38 cellular contexts compared by ENCODE assay signal in the genomic region with DNA sequence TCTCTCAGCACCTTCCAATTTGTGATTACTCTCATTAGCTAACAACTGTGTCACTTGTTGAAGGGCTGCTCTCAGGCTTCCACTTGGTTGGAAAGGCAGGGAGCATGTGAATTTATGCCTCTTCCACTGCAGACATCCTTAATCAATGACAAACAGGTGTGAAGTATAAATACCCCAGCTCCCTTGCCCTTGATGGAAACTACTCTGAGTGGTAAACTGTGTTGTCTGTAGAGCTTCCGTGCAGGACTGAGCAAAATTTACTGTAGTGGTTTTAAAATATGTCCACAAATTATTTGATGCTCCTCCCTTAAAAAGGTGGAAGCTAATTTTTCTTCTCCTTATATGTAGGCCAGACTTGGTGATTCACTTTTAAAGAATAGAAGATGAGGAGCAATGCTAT.
"Had no signal": no experiment of that assay in that cellular context is flagged by ENCODE, and none has a peak within 500 bp of the region (broad histone marks: within the 10 kb centered on the region; RNA-seq: fewer than 3 reads in every experiment).

No MANE protein-coding gene starts in this region.

- H3K4me3 Mint-ChIP-seq: activated naive CD4-positive, alpha-beta T cell treated with anti-CD3 and anti-CD28 coated beads for 36 hours; activated naive CD4-positive, alpha-beta T cell treated with anti-CD3 and anti-CD28 coated beads, Interleukin-2, amount 10 ng/mL, durations not matched to agents 7 days and 5 days; activated naive CD4-positive, alpha-beta T cell treated with anti-CD3 and anti-CD28 coated beads, Interleukin-2, amount 50 U/mL, for 24 hours; activated naive CD8-positive, alpha-beta T cell; activated naive CD8-positive, alpha-beta T cell treated with anti-CD3 and anti-CD28 coated beads for 36 hours; activated naive CD8-positive, alpha-beta T cell treated with anti-CD3 and anti-CD28 coated beads, Interleukin-2, amount 10 ng/mL, durations not matched to agents 7 days and 5 days; activated naive CD8-positive, alpha-beta T cell treated with anti-CD3 and anti-CD28 coated beads, Interleukin-2, amount 50 U/mL, for 24 hours; activated T-cell treated with anti-CD3 and anti-CD28 coated beads, Interleukin-2, amount 50 U/mL, for 24 hours; activated T-cell treated with anti-CD3 and anti-CD28 coated beads, Interleukin-2, amount 50 U/mL, for 4 hours; activated T-cell treated with anti-CD3 and anti-CD28 coated beads, Interleukin-2, amount 50 U/mL, for 72 hours; activated T-helper 1 cell treated with anti-CD3 and anti-CD28 coated beads, Interleukin-12 subunit alpha, Interleukin-12 subunit beta, Interleukin-2, Interleukin-4 antibody, amounts not matched to agents 30 ng/mL and 10 ng/mL and 1 ng/mL, durations not matched to agents 14 hours and 24 hours and 36 hours; activated T-helper 17 cell treated with anti-CD3 and anti-CD28 coated beads, Interleukin-2, amount 50 U/mL, for 72 hours; brain; central memory CD8-positive, alpha-beta T cell had no signal

- H3K4me3 ChIP-seq: adrenal gland, ascending aorta, body of pancreas, breast epithelium, cardiac muscle cell had no signal

- H3K36me3 Mint-ChIP-seq: activated naive CD4-positive, alpha-beta T cell treated with anti-CD3 and anti-CD28 coated beads, Interleukin-2, amount 10 ng/mL, durations not matched to agents 7 days and 5 days; activated naive CD4-positive, alpha-beta T cell treated with anti-CD3 and anti-CD28 coated beads, Interleukin-2, amount 50 U/mL, for 24 hours; activated naive CD8-positive, alpha-beta T cell; activated naive CD8-positive, alpha-beta T cell treated with anti-CD3 and anti-CD28 coated beads for 36 hours; activated naive CD8-positive, alpha-beta T cell treated with anti-CD3 and anti-CD28 coated beads, Interleukin-2, amount 10 ng/mL, durations not matched to agents 7 days and 5 days; brain had no signal

- H3K4me1 Mint-ChIP-seq: activated naive CD4-positive, alpha-beta T cell treated with anti-CD3 and anti-CD28 coated beads, Interleukin-2, amount 10 ng/mL, durations not matched to agents 7 days and 5 days; activated naive CD4-positive, alpha-beta T cell treated with anti-CD3 and anti-CD28 coated beads, Interleukin-2, amount 50 U/mL, for 24 hours; activated naive CD8-positive, alpha-beta T cell treated with anti-CD3 and anti-CD28 coated beads for 36 hours; activated naive CD8-positive, alpha-beta T cell treated with anti-CD3 and anti-CD28 coated beads, Interleukin-2, amount 10 ng/mL, durations not matched to agents 7 days and 5 days; activated naive CD8-positive, alpha-beta T cell treated with anti-CD3 and anti-CD28 coated beads, Interleukin-2, amount 50 U/mL, for 24 hours; activated T-helper 17 cell treated with anti-CD3 and anti-CD28 coated beads, Interleukin-2, amount 50 U/mL, for 72 hours; central memory CD8-positive, alpha-beta T cell had no signal

- H3K27me3 ChIP-seq: adrenal gland, ascending aorta, body of pancreas, brain microvascular endothelial cell, breast epithelium, cardiac muscle cell had no signal

- H3K9me3 ChIP-seq: adrenal gland, ascending aorta, body of pancreas, breast epithelium had no signal

- H3K4me1 ChIP-seq: adrenal gland, ascending aorta, body of pancreas, breast epithelium had no signal

- H3K36me3 ChIP-seq: adrenal gland, ascending aorta, brain microvascular endothelial cell, breast epithelium, cardiac muscle cell had no signal

- DNase-seq: activated effector memory CD4-positive, alpha-beta T cell treated with anti-CD3 and anti-CD28 coated beads, Interleukin-2, amount 50 U/mL, for 16 hours; activated effector memory CD4-positive, alpha-beta T cell treated with Interleukin-2 at 50 U/mL for 16 hours; activated gamma-delta T cell; activated gamma-delta T cell treated with Interleukin-2 at 50 U/mL for 16 hours; activated naive CD4-positive, alpha-beta T cell; activated naive CD4-positive, alpha-beta T cell treated with anti-CD3 and anti-CD28 coated beads for 36 hours; activated naive CD4-positive, alpha-beta T cell treated with anti-CD3 and anti-CD28 coated beads, Interleukin-2, amount 10 ng/mL, durations not matched to agents 7 days and 5 days; activated naive CD4-positive, alpha-beta T cell treated with anti-CD3 and anti-CD28 coated beads, Interleukin-2, amount 50 U/mL, for 16 hours; activated naive CD4-positive, alpha-beta T cell treated with Interleukin-2 at 50 U/mL for 16 hours; activated naive CD8-positive, alpha-beta T cell treated with anti-CD3 and anti-CD28 coated beads for 36 hours; activated naive CD8-positive, alpha-beta T cell treated with anti-CD3 and anti-CD28 coated beads, Interleukin-2, amount 10 ng/mL, durations not matched to agents 7 days and 5 days; activated naive CD8-positive, alpha-beta T cell treated with anti-CD3 and anti-CD28 coated beads, Interleukin-2, amount 50 U/mL, for 24 hours; activated T-cell treated with anti-CD3 and anti-CD28 coated beads, Interleukin-2, amount 50 U/mL, for 1 hour; activated T-cell treated with anti-CD3 and anti-CD28 coated beads, Interleukin-2, amount 50 U/mL, for 24 hours; activated T-cell treated with anti-CD3 and anti-CD28 coated beads, Interleukin-2, amount 50 U/mL, for 4 hours; activated T-cell treated with anti-CD3 and anti-CD28 coated beads, Interleukin-2, amount 50 U/mL, for 48 hours; activated T-cell treated with anti-CD3 and anti-CD28 coated beads, Interleukin-2, amount 50 U/mL, for 72 hours; adrenal gland; amniotic stem cell; amygdala; anterior cingulate cortex; aorta; body of pancreas; brain microvascular endothelial cell; caudate nucleus; central memory CD4-positive, alpha-beta T cell; cerebellar nuclear complex had no signal

- H3K27ac ChIP-seq: adrenal gland, ascending aorta, body of pancreas, brain microvascular endothelial cell, breast epithelium, cardiac muscle cell had no signal

- H3K9me3 Mint-ChIP-seq: activated naive CD4-positive, alpha-beta T cell treated with anti-CD3 and anti-CD28 coated beads, Interleukin-2, amount 50 U/mL, for 24 hours; activated naive CD8-positive, alpha-beta T cell treated with anti-CD3 and anti-CD28 coated beads for 36 hours; activated naive CD8-positive, alpha-beta T cell treated with anti-CD3 and anti-CD28 coated beads, Interleukin-2, amount 10 ng/mL, durations not matched to agents 7 days and 5 days; activated naive CD8-positive, alpha-beta T cell treated with anti-CD3 and anti-CD28 coated beads, Interleukin-2, amount 50 U/mL, for 24 hours; activated T-cell treated with anti-CD3 and anti-CD28 coated beads, Interleukin-2, amount 50 U/mL, for 24 hours; activated T-cell treated with anti-CD3 and anti-CD28 coated beads, Interleukin-2, amount 50 U/mL, for 4 hours; activated T-cell treated with anti-CD3 and anti-CD28 coated beads, Interleukin-2, amount 50 U/mL, for 72 hours; activated T-helper 1 cell treated with anti-CD3 and anti-CD28 coated beads, Interleukin-12 subunit alpha, Interleukin-12 subunit beta, Interleukin-2, Interleukin-4 antibody, amounts not matched to agents 30 ng/mL and 10 ng/mL and 1 ng/mL, durations not matched to agents 14 hours and 24 hours and 36 hours; activated T-helper 2 cell treated with anti-CD3 and anti-CD28 coated beads, Interferon-gamma antibody, Interleukin-2, Interleukin-4, amounts not matched to agents 10 μg/mL and 5 μg/mL and 100 μg/mL, durations not matched to agents 14 hours and 24 hours and 36 hours had no signal

- H3K27me3 Mint-ChIP-seq: activated naive CD4-positive, alpha-beta T cell treated with anti-CD3 and anti-CD28 coated beads, Interleukin-2, amount 10 ng/mL, durations not matched to agents 7 days and 5 days; activated naive CD8-positive, alpha-beta T cell treated with anti-CD3 and anti-CD28 coated beads, Interleukin-2, amount 10 ng/mL, durations not matched to agents 7 days and 5 days; activated T-cell treated with anti-CD3 and anti-CD28 coated beads, Interleukin-2, amount 50 U/mL, for 24 hours; central memory CD8-positive, alpha-beta T cell had no signal

- H3K27ac Mint-ChIP-seq: activated naive CD4-positive, alpha-beta T cell treated with anti-CD3 and anti-CD28 coated beads for 36 hours; activated naive CD4-positive, alpha-beta T cell treated with anti-CD3 and anti-CD28 coated beads, Interleukin-2, amount 10 ng/mL, durations not matched to agents 7 days and 5 days; activated naive CD4-positive, alpha-beta T cell treated with anti-CD3 and anti-CD28 coated beads, Interleukin-2, amount 50 U/mL, for 24 hours; activated naive CD4-positive, alpha-beta T cell treated with anti-CD3 and anti-CD28 coated beads, Interleukin-2, amount 50 U/mL, for 72 hours; activated naive CD8-positive, alpha-beta T cell; activated naive CD8-positive, alpha-beta T cell treated with anti-CD3 and anti-CD28 coated beads for 36 hours; activated naive CD8-positive, alpha-beta T cell treated with anti-CD3 and anti-CD28 coated beads, Interleukin-2, amount 10 ng/mL, durations not matched to agents 7 days and 5 days; activated naive CD8-positive, alpha-beta T cell treated with anti-CD3 and anti-CD28 coated beads, Interleukin-2, amount 50 U/mL, for 24 hours; activated T-cell treated with anti-CD3 and anti-CD28 coated beads, Interleukin-2, amount 50 U/mL, for 24 hours; activated T-cell treated with anti-CD3 and anti-CD28 coated beads, Interleukin-2, amount 50 U/mL, for 72 hours; activated T-helper 1 cell treated with anti-CD3 and anti-CD28 coated beads, Interleukin-12 subunit alpha, Interleukin-12 subunit beta, Interleukin-2, Interleukin-4 antibody, amounts not matched to agents 30 ng/mL and 10 ng/mL and 1 ng/mL, durations not matched to agents 14 hours and 24 hours and 36 hours; activated T-helper 17 cell treated with anti-CD3 and anti-CD28 coated beads, Interleukin-2, amount 50 U/mL, for 72 hours; activated T-helper 2 cell treated with anti-CD3 and anti-CD28 coated beads, Interferon-gamma antibody, Interleukin-2, Interleukin-4, amounts not matched to agents 10 μg/mL and 5 μg/mL and 100 μg/mL, durations not matched to agents 14 hours and 24 hours and 36 hours; brain had no signal
